In the genomic region with DNA sequence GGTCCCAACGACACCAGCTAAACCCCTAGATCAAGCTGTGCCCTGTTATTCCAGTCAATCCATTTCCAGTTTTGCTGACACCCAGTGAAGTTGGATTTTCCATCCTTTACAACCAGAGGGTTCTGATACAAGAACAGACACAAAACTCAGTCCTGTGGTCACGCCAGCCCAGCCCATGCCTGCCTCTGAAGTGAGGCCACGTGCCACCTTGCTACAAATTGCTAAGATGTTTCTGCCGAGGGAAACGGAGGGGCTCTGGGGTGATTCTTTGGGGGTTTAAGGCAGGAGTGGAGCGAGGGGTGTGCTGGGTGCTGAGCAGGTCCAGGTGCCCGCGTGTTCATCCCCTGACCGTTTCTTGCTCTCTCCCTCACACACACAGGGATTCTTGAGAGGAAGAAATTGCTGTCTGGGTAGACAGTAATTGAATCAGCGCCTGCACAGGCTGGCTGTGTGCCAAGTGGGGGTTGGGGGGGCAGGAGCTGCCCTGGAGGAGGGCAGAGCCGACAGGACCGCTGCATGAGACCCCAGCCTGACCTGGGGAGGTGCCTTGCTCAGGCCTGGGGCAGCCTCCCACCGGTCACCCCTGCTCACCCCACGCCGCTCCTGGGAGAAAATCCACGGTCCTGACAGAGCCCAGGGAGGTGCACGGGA, we compare ENCODE assay signal across 2 cellular contexts.
TF ChIP-seq lines count a peak whose summit lies in the region.

No MANE protein-coding gene starts in this region.

TF ChIP-seq in A549, 52 proteins besides CTCF, POLR2A, EP300 and RAD21:
- TF ChIP-seq, protein P1, sequence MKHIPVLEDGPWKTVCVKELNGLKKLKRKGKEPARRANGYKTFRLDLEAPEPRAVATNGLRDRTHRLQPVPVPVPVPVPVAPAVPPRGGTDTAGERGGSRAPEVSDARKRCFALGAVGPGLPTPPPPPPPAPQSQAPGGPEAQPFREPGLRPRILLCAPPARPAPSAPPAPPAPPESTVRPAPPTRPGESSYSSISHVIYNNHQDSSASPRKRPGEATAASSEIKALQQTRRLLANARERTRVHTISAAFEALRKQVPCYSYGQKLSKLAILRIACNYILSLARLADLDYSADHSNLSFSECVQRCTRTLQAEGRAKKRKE (CRISPR knock-in tag; IDR thresholded peaks at IDR 0.05; ENCODE audit: low read depth): no peak
- TF ChIP-seq TP53 (CRISPR knock-in tag; IDR thresholded peaks at IDR 0.05) (no peak), CHD4 (IDR thresholded peaks at IDR 0.05; ENCODE audit: borderline replicate concordance) (no peak)
- TF ChIP-seq, protein P2, sequence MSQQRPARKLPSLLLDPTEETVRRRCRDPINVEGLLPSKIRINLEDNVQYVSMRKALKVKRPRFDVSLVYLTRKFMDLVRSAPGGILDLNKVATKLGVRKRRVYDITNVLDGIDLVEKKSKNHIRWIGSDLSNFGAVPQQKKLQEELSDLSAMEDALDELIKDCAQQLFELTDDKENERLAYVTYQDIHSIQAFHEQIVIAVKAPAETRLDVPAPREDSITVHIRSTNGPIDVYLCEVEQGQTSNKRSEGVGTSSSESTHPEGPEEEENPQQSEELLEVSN (IDR thresholded peaks at IDR 0.05; ENCODE audit: borderline replicate concordance, low read depth): no peak
TF ChIP-seq in A549: peak in this region for 0.

TF ChIP-seq in IMR-90, 13 proteins besides CTCF, POLR2A, EP300 and RAD21:
- TF ChIP-seq BHLHE40 (IDR thresholded peaks at IDR 0.05; ENCODE audit: low read depth, low read length) (no peak), CHD1 (IDR thresholded peaks at IDR 0.05; ENCODE audit: low read depth, low read length) (no peak), NFE2L2 (IDR thresholded peaks at IDR 0.05; ENCODE audit: low read depth, low read length) (no peak), RFX5 (IDR thresholded peaks at IDR 0.05; ENCODE audit: low read depth, low read length) (no peak), MXI1 (IDR thresholded peaks at IDR 0.05; ENCODE audit: borderline replicate concordance, low read depth, low read length) (no peak), FOS (IDR thresholded peaks at IDR 0.05; ENCODE audit: low read depth, low read length) (no peak), RCOR1 (IDR thresholded peaks at IDR 0.05; ENCODE audit: insufficient replicate concordance, low read length) (no peak), MAZ (IDR thresholded peaks at IDR 0.05; ENCODE audit: borderline replicate concordance, low read depth, low read length) (no peak), CEBPB (IDR thresholded peaks at IDR 0.05; ENCODE audit: low read depth, low read length) (no peak), SMC3 (IDR thresholded peaks at IDR 0.05; ENCODE audit: low read depth, low read length) (no peak), MAFK (IDR thresholded peaks at IDR 0.05; ENCODE audit: low read depth, low read length) (no peak)
- TF ChIP-seq, protein P3, sequence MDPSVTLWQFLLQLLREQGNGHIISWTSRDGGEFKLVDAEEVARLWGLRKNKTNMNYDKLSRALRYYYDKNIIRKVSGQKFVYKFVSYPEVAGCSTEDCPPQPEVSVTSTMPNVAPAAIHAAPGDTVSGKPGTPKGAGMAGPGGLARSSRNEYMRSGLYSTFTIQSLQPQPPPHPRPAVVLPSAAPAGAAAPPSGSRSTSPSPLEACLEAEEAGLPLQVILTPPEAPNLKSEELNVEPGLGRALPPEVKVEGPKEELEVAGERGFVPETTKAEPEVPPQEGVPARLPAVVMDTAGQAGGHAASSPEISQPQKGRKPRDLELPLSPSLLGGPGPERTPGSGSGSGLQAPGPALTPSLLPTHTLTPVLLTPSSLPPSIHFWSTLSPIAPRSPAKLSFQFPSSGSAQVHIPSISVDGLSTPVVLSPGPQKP (IDR thresholded peaks at IDR 0.05; ENCODE audit: borderline replicate concordance, low read depth, low read length): no peak
- TF ChIP-seq, protein P4, sequence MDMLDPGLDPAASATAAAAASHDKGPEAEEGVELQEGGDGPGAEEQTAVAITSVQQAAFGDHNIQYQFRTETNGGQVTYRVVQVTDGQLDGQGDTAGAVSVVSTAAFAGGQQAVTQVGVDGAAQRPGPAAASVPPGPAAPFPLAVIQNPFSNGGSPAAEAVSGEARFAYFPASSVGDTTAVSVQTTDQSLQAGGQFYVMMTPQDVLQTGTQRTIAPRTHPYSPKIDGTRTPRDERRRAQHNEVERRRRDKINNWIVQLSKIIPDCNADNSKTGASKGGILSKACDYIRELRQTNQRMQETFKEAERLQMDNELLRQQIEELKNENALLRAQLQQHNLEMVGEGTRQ (IDR thresholded peaks at IDR 0.05; ENCODE audit: low read depth, low read length): no peak
TF ChIP-seq in IMR-90: peak in this region for 0.
